8 cellular contexts compared by ENCODE assay signal in the genomic region with DNA sequence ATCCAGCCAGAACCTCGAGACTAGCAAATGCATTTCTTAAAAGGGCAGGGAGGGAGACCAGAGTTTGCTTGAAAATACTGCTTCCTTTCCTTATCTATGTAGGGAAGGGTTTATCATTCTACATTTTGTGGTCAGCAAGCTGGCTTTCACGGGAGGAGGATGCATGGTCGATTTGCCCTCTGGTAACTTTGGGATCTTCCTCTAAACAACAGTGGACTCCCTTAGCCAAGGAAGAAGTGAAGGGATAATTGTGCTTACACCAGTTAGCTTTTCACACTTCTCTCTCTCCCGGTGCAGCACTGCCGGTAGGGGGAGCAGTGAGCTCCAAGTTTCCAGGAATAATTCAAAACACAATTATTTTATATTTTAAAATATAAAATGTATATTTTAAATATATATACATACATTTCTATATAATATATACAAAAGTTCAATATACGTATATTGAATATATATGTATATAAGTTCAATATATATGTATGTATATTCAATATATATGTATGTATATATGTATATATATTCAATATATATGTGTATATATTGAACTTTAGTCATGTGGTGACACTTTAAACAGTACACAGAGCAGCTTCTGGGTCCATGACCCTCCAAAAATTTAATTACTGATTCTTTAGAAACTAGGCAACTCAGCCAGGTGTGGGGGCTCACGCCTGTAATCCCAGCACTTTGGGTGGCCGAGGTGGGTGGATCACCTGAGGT. TPM values are rescaled to one million over a fixed set of nuclear protein-coding genes. Genes with fewer than 3 reads are reported as not detected.
DNase-seq lines count a peak whose midpoint lies in the region; ATAC-seq and TF ChIP-seq lines count a peak whose summit lies in the region.

No MANE protein-coding gene starts in this region.

- H3K27me3 ChIP-seq in OCI-LY1 (ENCODE audit: insufficient read depth, low read length) (no peaks in the 10 kb centered on the region), subcutaneous abdominal adipose tissue (ENCODE audit: control insufficient read depth in 5 of 5, insufficient read depth in 4 of 5, low read length in 5 of 5) (no peaks in the 10 kb centered on the region)

- H3K9me3 Mint-ChIP-seq in naive B cell: no peaks in the 10 kb centered on the region

- H3K9me2 ChIP-seq in OCI-LY1 (ENCODE audit: low read depth, low read length): no peaks in the 10 kb centered on the region

- ATAC-seq in naive B cell (ENCODE audit: low read depth in 2 of 2): peak in 1 of 2 donors; percentile 38
- no peak for ATAC-seq in GM21390 (IDR thresholded peaks at IDR 0.05; ENCODE audit: unreplicated experiment)

- no peaks in the 10 kb centered on the region for H3K27me3 Mint-ChIP-seq in naive B cell

- no peak overlapping the region for H3K4me2 ChIP-seq in OCI-LY1 (ENCODE audit: low read length)

- no peaks in the 10 kb centered on the region for H3K4me1 ChIP-seq in OCI-LY1 (ENCODE audit: insufficient read depth, low read length, severe bottlenecking)
- H3K4me1 ChIP-seq in subcutaneous abdominal adipose tissue (ENCODE audit: control insufficient read depth in 5 of 5, insufficient read depth in 5 of 5, low read length in 5 of 5): peaks cover 21 to 71% (median 63%) of the 10 kb centered on the region in 5 donors

- H3K9me3 ChIP-seq in OCI-LY1 (ENCODE audit: low read length): no peaks in the 10 kb centered on the region
- no peaks in the 10 kb centered on the region for H3K9me3 ChIP-seq in subcutaneous abdominal adipose tissue (ENCODE audit: control insufficient read depth in 5 of 5, low read length in 5 of 5)

- no peak overlapping the region for H3K9ac ChIP-seq in OCI-LY1 (ENCODE audit: low read length)
- peak overlapping the region in 4 of 5 donors; percentile 17 to 74 (median 58) for H3K9ac ChIP-seq in subcutaneous abdominal adipose tissue (ENCODE audit: low read length in 5 of 5)

- H3K27ac ChIP-seq in OCI-LY1 (ENCODE audit: low read depth, low read length, poor library complexity, severe bottlenecking) (no peak overlapping the region), subcutaneous abdominal adipose tissue (ENCODE audit: low read depth, low read length) (peak overlapping the region; percentile 95)

- H3K4me3 ChIP-seq in OCI-LY1 (ENCODE audit: low read depth, low read length, poor library complexity, severe bottlenecking): no peak overlapping the region
- H3K4me3 ChIP-seq in fibroblast of pulmonary artery (replicated peaks; ENCODE audit: low read depth, low read length): peak overlapping the region; percentile 60
- H3K4me3 ChIP-seq in subcutaneous abdominal adipose tissue (ENCODE audit: low read depth in 1 of 5, low read length in 5 of 5): peak overlapping the region; percentile 67 to 78 (median 72)

- H2AFZ ChIP-seq in OCI-LY1 (ENCODE audit: low read length): no peak overlapping the region

- H3F3A ChIP-seq in OCI-LY1 (ENCODE audit: insufficient read depth, low read length): no peaks in the 10 kb centered on the region

- peak overlapping the region in 4 of 6 donors; percentile 22 to 68 (median 54) for H3K27ac Mint-ChIP-seq in naive B cell

- TF ChIP-seq CTCF in OCI-LY1 (IDR thresholded peaks at IDR 0.05; ENCODE audit: low read length) (peak; percentile 38), fibroblast of pulmonary artery (IDR thresholded peaks at IDR 0.05; ENCODE audit: low read length, missing control alignments) (peak; percentile 83)

- DNase-seq in NCI-H2107 (lab: John Stamatoyannopoulos, UW): peak; percentile 8
- DNase-seq in NCI-H2107 treated with DMSO at 0.1 percent for 48 hours (lab: John Stamatoyannopoulos, UW; ENCODE audit: unreplicated experiment): no peak
- peak; percentile 84 for DNase-seq in activated effector memory CD4-positive, alpha-beta T cell treated with anti-CD3 and anti-CD28 coated beads, Interleukin-2, amount 50 U/mL, for 16 hours
- DNase-seq in fibroblast of pulmonary artery (ENCODE audit: low read depth): peak; percentile 69
- peak; percentile 17 for DNase-seq in naive B cell

- H3K4me1 Mint-ChIP-seq in naive B cell: peaks cover 0 to 16% (median 2%) of the 10 kb centered on the region in 3 donors

- H3K36me3 ChIP-seq in OCI-LY1 (ENCODE audit: insufficient read depth, low read length) (peaks cover 13% of the 10 kb centered on the region), subcutaneous abdominal adipose tissue (ENCODE audit: control insufficient read depth in 5 of 5, insufficient read depth in 5 of 5, low read length in 5 of 5) (peaks cover 4 to 24% (median 19%) of the 10 kb centered on the region in 5 donors)

- H3K79me2 ChIP-seq in OCI-LY1 (ENCODE audit: insufficient read depth, low read length): no peaks in the 10 kb centered on the region

- peak overlapping the region; percentile 65 to 86 (median 78) for H3K4me3 Mint-ChIP-seq in naive B cell

- no peaks in the 10 kb centered on the region for H4K20me1 ChIP-seq in OCI-LY1 (ENCODE audit: insufficient read depth, low read length)

- peaks cover 0 to 11% of the 10 kb centered on the region in 2 donors for H3K36me3 Mint-ChIP-seq in naive B cell

RNA-seq across cellular contexts. Expression of a gene that starts 4.5 kb away (rescaled TPM):
- 1 to 10 TPM in 5 of 6 donors, not detected in 1; 1.3 to 4.8 (median 4.0) TPM for polyA plus RNA-seq in naive B cell (ENCODE audit: low read depth in 6 of 6)

RNA-seq across cellular contexts. Expression of a gene that starts 14.5 kb away (rescaled TPM):
- 10 to 100 TPM; 13.7 to 25.7 (median 23.1) TPM for polyA plus RNA-seq in naive B cell (ENCODE audit: low read depth in 6 of 6)

RNA-seq across cellular contexts. Expression of a gene that starts 18.7 kb away (rescaled TPM):
- 10 to 100 TPM; 12.3 to 20.8 (median 17.7) TPM for polyA plus RNA-seq in naive B cell (ENCODE audit: low read depth in 6 of 6)

RNA-seq across cellular contexts. Expression of a gene that starts 59.6 kb away (rescaled TPM):
- 10 to 100 TPM in 4 of 6 donors, 1 to 10 TPM in 2; 3.7 to 16.3 (median 12.4) TPM for polyA plus RNA-seq in naive B cell (ENCODE audit: low read depth in 6 of 6)
